In the genomic region with DNA sequence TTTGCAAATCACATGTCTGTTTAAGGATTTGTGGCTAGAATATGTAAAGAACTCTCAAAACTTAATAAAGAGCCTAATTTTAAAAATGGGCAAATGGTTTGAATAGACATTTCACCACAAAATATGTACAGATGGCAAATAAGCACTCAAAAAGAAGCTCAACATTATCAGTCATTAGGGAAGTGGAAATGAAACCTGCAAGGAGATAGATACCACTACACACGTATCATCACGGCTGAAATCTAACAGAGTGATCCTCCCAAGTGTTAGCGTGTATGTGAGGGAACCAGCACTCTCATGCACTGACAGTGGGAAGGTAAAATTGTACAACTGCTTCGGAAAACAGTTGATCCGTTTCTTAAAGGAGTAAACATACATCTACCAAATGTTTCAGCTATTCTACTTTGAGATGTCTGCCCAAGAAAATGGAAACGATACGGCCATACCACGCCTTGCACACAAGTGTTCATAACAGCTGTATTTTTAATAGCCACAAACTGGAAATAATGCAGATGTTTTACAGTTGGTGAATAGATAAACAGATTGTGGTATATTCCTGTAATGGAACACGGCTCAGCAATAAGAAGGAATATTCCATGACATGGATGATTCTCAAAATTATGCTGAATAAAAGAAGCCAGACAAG, we compare ENCODE assay signal across 10 cellular contexts. TPM values are rescaled to one million over a fixed set of nuclear protein-coding genes. Genes with fewer than 3 reads are reported as not detected.
DNase-seq lines count a peak whose midpoint lies in the region; ATAC-seq and TF ChIP-seq lines count a peak whose summit lies in the region.
"Had no signal": no experiment of that assay in that cellular context is flagged by ENCODE, and none has a peak within 500 bp of the region (broad histone marks: within the 10 kb centered on the region; RNA-seq: fewer than 3 reads in every experiment).

No MANE protein-coding gene starts in this region.

- H2BK5ac ChIP-seq in mesendoderm (ENCODE audit: low read length) = no peak overlapping the region

- POLR2A ChIA-PET in GM10248 (lab: Yijun Ruan, JAX) = no interaction called here

- no peak for TF ChIP-seq CTCF in GM10248 (IDR thresholded peaks at IDR 0.05; ENCODE audit: control extremely low read depth, extremely low read depth, low read depth, missing control alignments)
- no peak for TF ChIP-seq CTCF in left ventricle myocardium inferior (IDR thresholded peaks at IDR 0.05; ENCODE audit: borderline replicate concordance)

- H3K56ac ChIP-seq in mesendoderm (ENCODE audit: low read length) = no peak overlapping the region

- CTCF ChIA-PET in GM10248 (lab: Yijun Ruan, JAX) = interaction anchor here (0.7 to 1.6 kb wide), 6 partner anchors 12 to 674 kb away, joined by 3 to 7 read pairs (median 3); no protein-coding TSS in a partner anchor

- no peak overlapping the region for H2BK120ac ChIP-seq in mesendoderm (ENCODE audit: low read depth, low read length)

- H4K5ac ChIP-seq in mesendoderm (ENCODE audit: low read length) = no peak overlapping the region

- no peaks in the 10 kb centered on the region for H3K79me1 ChIP-seq in mesendoderm (ENCODE audit: low read length)

- no peaks in the 10 kb centered on the region for H3K4me1 ChIP-seq in mesendoderm (ENCODE audit: control insufficient read depth, low read depth, low read length)
- H3K4me1 ChIP-seq in left ventricle myocardium inferior = peaks cover 14% of the 10 kb centered on the region

- no peak overlapping the region for H3K4me3 ChIP-seq in mesendoderm (ENCODE audit: low read length)
- no peak overlapping the region for H3K4me3 ChIP-seq in left ventricle myocardium inferior
- H3K4me3 ChIP-seq: cardiac muscle cell had no signal

- H3K4me2 ChIP-seq in mesendoderm (ENCODE audit: low read length) = no peak overlapping the region

- peak; percentile 99 for ATAC-seq in GM19395 (IDR thresholded peaks at IDR 0.05; ENCODE audit: unreplicated experiment)
- ATAC-seq in HG02870 (IDR thresholded peaks at IDR 0.05; ENCODE audit: unreplicated experiment) = peak; percentile 99
- peak; percentile 95 for ATAC-seq in HG03575 (IDR thresholded peaks at IDR 0.05; ENCODE audit: extremely low read depth, insufficient number of reproducible peaks, low FRiP score, unreplicated experiment)

- peak; percentile 75 for DNase-seq in GM10248 (ENCODE audit: extremely low spot score)
- no peak for DNase-seq in OCI-M2 (lab: John Stamatoyannopoulos, UW; ENCODE audit: unreplicated experiment)
- DNase-seq in effector CD4-positive, alpha-beta T cell = no peak
- no peak for DNase-seq in mesendoderm
- DNase-seq in left ventricle myocardium inferior = no peak
- DNase-seq: foreskin fibroblast had no signal

- no peak overlapping the region for H3K18ac ChIP-seq in mesendoderm (ENCODE audit: low read length)

- H3K9ac ChIP-seq in mesendoderm (ENCODE audit: low read length) = no peak overlapping the region

- H3K27me3 ChIP-seq in mesendoderm (ENCODE audit: insufficient read depth, low read length, poor library complexity) (no peaks in the 10 kb centered on the region), left ventricle myocardium inferior (ENCODE audit: low read depth) (no peaks in the 10 kb centered on the region)

- no peak overlapping the region for H2AK5ac ChIP-seq in mesendoderm (ENCODE audit: low read length)

- no peaks in the 10 kb centered on the region for H3K9me3 ChIP-seq in left ventricle myocardium inferior (replicated peaks)

- WGBS in mesendoderm (ENCODE audit: extremely low coverage, insufficient coverage, low lambda C conversion rate) = no CpG with 5 or more reads among the region's 9 CpGs

- no peaks in the 10 kb centered on the region for H3K79me2 ChIP-seq in mesendoderm (ENCODE audit: control insufficient read depth, insufficient read depth, low read length)

- no peak overlapping the region for H3K4ac ChIP-seq in mesendoderm (ENCODE audit: low read depth, low read length)

- no peaks in the 10 kb centered on the region for H3K36me3 ChIP-seq in mesendoderm (ENCODE audit: control insufficient read depth, insufficient read depth, low read length)
- no peaks in the 10 kb centered on the region for H3K36me3 ChIP-seq in left ventricle myocardium inferior
- H3K36me3 ChIP-seq: cardiac muscle cell had no signal

- intact Hi-C loops in left ventricle myocardium inferior (cut with micrococcal nuclease) = no loop called here

- H3K27ac ChIP-seq in mesendoderm (ENCODE audit: low read depth, low read length) (no peak overlapping the region), left ventricle myocardium inferior (replicated peaks) (no peak overlapping the region)
- H3K27ac ChIP-seq: cardiac muscle cell had no signal

- H4K8ac ChIP-seq in mesendoderm (ENCODE audit: low read depth, low read length) = no peak overlapping the region

- no peak overlapping the region for H2BK15ac ChIP-seq in mesendoderm (replicated peaks; ENCODE audit: low read depth)

- no peak overlapping the region for H3K23ac ChIP-seq in mesendoderm (ENCODE audit: low read length)

RNA-seq across cellular contexts. Expression of a gene that starts 14.5 kb away (rescaled TPM):
- polyA plus RNA-seq in mesendoderm (2013, experiment 1 of 2) = 26.5 TPM
- polyA plus RNA-seq in mesendoderm (2013, experiment 2 of 2) = 26.5 TPM
- total RNA-seq in left ventricle myocardium inferior = 35.9 TPM
